In genomic region chr10:25642736-25643135, GRCh38 we compare ENCODE assay signal across 21 cellular contexts.
"Had no signal": no experiment of that assay in that cellular context is flagged by ENCODE, and none has a peak within 500 bp of the region (broad histone marks: within the 10 kb centered on the region; RNA-seq: fewer than 3 reads in every experiment).

No MANE protein-coding gene starts in this region.

- DNase-seq: cortex of kidney; effector CD8-positive, alpha-beta T cell; effector memory CD8-positive, alpha-beta T cell; endodermal cell; erythroblast; esophagus squamous epithelium; foreskin fibroblast; foreskin melanocyte; gastrocnemius medialis; glutamatergic neuron; head of caudate nucleus; heart right ventricle; hippocampal formation; left cardiac atrium; left lung; left ventricle myocardium superior; lower lobe of right lung; mesenchymal stem cell; mucosa of descending colon; naive B cell; naive thymus-derived CD8-positive, alpha-beta T cell had no signal

- H3K27me3 ChIP-seq: esophagus squamous epithelium, gastrocnemius medialis, heart right ventricle, left lung had no signal

- H3K36me3 ChIP-seq: esophagus squamous epithelium, gastrocnemius medialis, heart right ventricle, left lung, lower lobe of right lung had no signal

- H3K4me3 ChIP-seq: esophagus squamous epithelium, gastrocnemius medialis, heart right ventricle, left lung, lower lobe of right lung, mucosa of descending colon had no signal
